Comparison of ENCODE assay signal across 1 cellular context in the genomic region with DNA sequence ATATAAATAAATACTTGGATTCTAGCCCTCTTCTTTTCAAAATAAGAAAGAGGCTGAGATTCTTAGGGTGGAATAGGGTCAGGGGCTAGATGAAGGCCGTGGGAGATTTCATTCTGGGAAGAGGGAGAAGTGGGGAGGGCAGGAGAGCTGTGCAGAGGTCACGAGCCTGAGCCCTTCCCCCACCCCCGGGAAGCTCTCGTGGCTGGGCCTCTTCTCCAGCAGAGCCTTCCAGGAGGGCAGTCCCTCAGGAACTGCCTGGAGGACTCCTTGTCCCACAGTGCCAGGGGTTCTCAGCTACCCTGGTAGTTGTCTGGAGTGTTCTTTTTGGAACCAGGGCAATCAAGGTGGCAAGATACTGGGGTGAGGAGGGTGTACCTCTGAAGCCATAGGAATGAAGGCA.
A peak's percentile ranks its signal among the peaks of the same experiment; 100 is the strongest.
TF ChIP-seq lines count a peak whose summit lies in the region.

No MANE protein-coding gene starts in this region.

TF ChIP-seq in GM23338, 12 proteins besides CTCF, POLR2A, EP300 and RAD21 (continued from another document):
- TF ChIP-seq, protein P1, sequence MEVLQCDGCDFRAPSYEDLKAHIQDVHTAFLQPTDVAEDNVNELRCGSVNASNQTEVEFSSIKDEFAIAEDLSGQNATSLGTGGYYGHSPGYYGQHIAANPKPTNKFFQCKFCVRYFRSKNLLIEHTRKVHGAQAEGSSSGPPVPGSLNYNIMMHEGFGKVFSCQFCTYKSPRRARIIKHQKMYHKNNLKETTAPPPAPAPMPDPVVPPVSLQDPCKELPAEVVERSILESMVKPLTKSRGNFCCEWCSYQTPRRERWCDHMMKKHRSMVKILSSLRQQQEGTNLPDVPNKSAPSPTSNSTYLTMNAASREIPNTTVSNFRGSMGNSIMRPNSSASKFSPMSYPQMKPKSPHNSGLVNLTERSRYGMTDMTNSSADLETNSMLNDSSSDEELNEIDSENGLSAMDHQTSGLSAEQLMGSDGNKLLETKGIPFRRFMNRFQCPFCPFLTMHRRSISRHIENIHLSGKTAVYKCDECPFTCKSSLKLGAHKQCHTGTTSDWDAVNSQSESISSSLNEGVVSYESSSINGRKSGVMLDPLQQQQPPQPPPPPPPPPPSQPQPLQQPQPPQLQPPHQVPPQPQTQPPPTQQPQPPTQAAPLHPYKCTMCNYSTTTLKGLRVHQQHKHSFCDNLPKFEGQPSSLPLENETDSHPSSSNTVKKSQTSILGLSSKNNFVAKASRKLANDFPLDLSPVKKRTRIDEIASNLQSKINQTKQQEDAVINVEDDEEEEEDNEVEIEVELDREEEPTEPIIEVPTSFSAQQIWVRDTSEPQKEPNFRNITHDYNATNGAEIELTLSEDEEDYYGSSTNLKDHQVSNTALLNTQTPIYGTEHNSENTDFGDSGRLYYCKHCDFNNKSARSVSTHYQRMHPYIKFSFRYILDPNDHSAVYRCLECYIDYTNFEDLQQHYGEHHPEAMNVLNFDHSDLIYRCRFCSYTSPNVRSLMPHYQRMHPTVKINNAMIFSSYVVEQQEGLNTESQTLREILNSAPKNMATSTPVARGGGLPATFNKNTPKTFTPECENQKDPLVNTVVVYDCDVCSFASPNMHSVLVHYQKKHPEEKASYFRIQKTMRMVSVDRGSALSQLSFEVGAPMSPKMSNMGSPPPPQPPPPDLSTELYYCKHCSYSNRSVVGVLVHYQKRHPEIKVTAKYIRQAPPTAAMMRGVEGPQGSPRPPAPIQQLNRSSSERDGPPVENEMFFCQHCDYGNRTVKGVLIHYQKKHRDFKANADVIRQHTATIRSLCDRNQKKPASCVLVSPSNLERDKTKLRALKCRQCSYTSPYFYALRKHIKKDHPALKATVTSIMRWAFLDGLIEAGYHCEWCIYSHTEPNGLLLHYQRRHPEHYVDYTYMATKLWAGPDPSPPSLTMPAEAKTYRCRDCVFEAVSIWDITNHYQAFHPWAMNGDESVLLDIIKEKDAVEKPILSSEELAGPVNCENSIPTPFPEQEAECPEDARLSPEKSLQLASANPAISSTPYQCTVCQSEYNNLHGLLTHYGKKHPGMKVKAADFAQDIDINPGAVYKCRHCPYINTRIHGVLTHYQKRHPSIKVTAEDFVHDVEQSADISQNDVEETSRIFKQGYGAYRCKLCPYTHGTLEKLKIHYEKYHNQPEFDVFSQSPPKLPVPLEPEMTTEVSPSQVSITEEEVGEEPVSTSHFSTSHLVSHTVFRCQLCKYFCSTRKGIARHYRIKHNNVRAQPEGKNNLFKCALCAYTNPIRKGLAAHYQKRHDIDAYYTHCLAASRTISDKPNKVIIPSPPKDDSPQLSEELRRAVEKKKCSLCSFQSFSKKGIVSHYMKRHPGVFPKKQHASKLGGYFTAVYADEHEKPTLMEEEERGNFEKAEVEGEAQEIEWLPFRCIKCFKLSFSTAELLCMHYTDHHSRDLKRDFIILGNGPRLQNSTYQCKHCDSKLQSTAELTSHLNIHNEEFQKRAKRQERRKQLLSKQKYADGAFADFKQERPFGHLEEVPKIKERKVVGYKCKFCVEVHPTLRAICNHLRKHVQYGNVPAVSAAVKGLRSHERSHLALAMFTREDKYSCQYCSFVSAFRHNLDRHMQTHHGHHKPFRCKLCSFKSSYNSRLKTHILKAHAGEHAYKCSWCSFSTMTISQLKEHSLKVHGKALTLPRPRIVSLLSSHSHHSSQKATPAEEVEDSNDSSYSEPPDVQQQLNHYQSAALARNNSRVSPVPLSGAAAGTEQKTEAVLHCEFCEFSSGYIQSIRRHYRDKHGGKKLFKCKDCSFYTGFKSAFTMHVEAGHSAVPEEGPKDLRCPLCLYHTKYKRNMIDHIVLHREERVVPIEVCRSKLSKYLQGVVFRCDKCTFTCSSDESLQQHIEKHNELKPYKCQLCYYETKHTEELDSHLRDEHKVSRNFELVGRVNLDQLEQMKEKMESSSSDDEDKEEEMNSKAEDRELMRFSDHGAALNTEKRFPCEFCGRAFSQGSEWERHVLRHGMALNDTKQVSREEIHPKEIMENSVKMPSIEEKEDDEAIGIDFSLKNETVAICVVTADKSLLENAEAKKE (CRISPR knock-in tag; IDR thresholded peaks at IDR 0.05) = 0 out of 2 replicates have a peak, but pooled peaks have one; percentile 38
